In genomic region chr14:94771906-94772468, GRCh38 we compare ENCODE assay signal across 2 cellular contexts.
TF ChIP-seq lines count a peak whose summit lies in the region.

No MANE protein-coding gene starts in this region.

TF ChIP-seq in IMR-90, 13 proteins besides CTCF, POLR2A, EP300 and RAD21:
- TF ChIP-seq RFX5 (IDR thresholded peaks at IDR 0.05; ENCODE audit: low read depth, low read length) = no peak
- no peak for TF ChIP-seq MAFK (IDR thresholded peaks at IDR 0.05; ENCODE audit: low read depth, low read length)
- TF ChIP-seq NFE2L2 (IDR thresholded peaks at IDR 0.05; ENCODE audit: low read depth, low read length) = no peak
- TF ChIP-seq RCOR1 (IDR thresholded peaks at IDR 0.05; ENCODE audit: insufficient replicate concordance, low read length) = no peak
- TF ChIP-seq MAZ (IDR thresholded peaks at IDR 0.05; ENCODE audit: borderline replicate concordance, low read depth, low read length) = no peak
- TF ChIP-seq MXI1 (IDR thresholded peaks at IDR 0.05; ENCODE audit: borderline replicate concordance, low read depth, low read length) = no peak
- TF ChIP-seq ELK1 (IDR thresholded peaks at IDR 0.05; ENCODE audit: borderline replicate concordance, low read depth, low read length) = no peak
- no peak for TF ChIP-seq FOS (IDR thresholded peaks at IDR 0.05; ENCODE audit: low read depth, low read length)
TF ChIP-seq in IMR-90: peak in this region for 0.

TF ChIP-seq in H1, 55 proteins besides CTCF, POLR2A, EP300 and RAD21:
- TF ChIP-seq CHD2 (IDR thresholded peaks at IDR 0.05; ENCODE audit: low read length) (no peak), NANOG (IDR thresholded peaks at IDR 0.05; ENCODE audit: insufficient read depth, low read depth, low read length, poor library complexity, severe bottlenecking) (no peak), RFX5 (IDR thresholded peaks at IDR 0.05; ENCODE audit: borderline replicate concordance, low read depth, low read length) (no peak), CBX5 (IDR thresholded peaks at IDR 0.05; ENCODE audit: low read depth, low read length) (no peak), MAX (IDR thresholded peaks at IDR 0.05) (no peak), TCF12 (IDR thresholded peaks at IDR 0.05; ENCODE audit: low read depth, low read length) (no peak), SIX5 (IDR thresholded peaks at IDR 0.05; ENCODE audit: low read depth, low read length) (no peak), EZH2 (IDR thresholded peaks at IDR 0.05; ENCODE audit: low read depth, low read length, severe bottlenecking) (no peak), GTF2F1 (IDR thresholded peaks at IDR 0.05; ENCODE audit: borderline replicate concordance, low read depth, low read length) (no peak)
